ENCODE assay signal across 14 cellular contexts in genomic region chr12:14643247-14643646, GRCh38. TPM values are rescaled to one million over a fixed set of nuclear protein-coding genes. Genes with fewer than 3 reads are reported as not detected.
DNase-seq lines count a peak whose midpoint lies in the region; TF ChIP-seq lines count a peak whose summit lies in the region.
"Had no signal": no experiment of that assay in that cellular context is flagged by ENCODE, and none has a peak within 500 bp of the region (broad histone marks: within the 10 kb centered on the region; RNA-seq: fewer than 3 reads in every experiment).

No MANE protein-coding gene starts in this region.

- no peak overlapping the region for H3K27ac ChIP-seq in ACC112 (ENCODE audit: low read depth, low read length)
- H3K27ac ChIP-seq in CD4-positive, alpha-beta memory T cell (ENCODE audit: low read depth, low read length): no peak overlapping the region
- H3K27ac ChIP-seq in tibial artery: no peak overlapping the region
- H3K27ac ChIP-seq in effector memory CD4-positive, alpha-beta T cell (ENCODE audit: insufficient read depth, low read length, poor library complexity, severe bottlenecking): no peak overlapping the region
- H3K27ac ChIP-seq in esophagus squamous epithelium: no peak overlapping the region
- H3K27ac ChIP-seq: body of pancreas, epithelial cell of prostate had no signal

- H3K79me2 ChIP-seq in ACC112 (ENCODE audit: control insufficient read depth, insufficient read depth, low read length, unreplicated experiment): no peaks in the 10 kb centered on the region

- H3K4me3 ChIP-seq in ACC112 (ENCODE audit: low read depth, low read length) (no peak overlapping the region), tibial artery (no peak overlapping the region), esophagus squamous epithelium (no peak overlapping the region)
- H3K4me3 ChIP-seq in CD4-positive, alpha-beta memory T cell (ENCODE audit: low read length in 2 of 2): no peak overlapping the region
- H3K4me3 ChIP-seq in effector memory CD4-positive, alpha-beta T cell (ENCODE audit: insufficient read depth, low read depth, low read length, poor library complexity, severe bottlenecking): no peak overlapping the region
- H3K4me3 ChIP-seq: body of pancreas had no signal

- H3K9me3 Mint-ChIP-seq in CD4-positive, alpha-beta memory T cell: no peaks in the 10 kb centered on the region
- H3K9me3 Mint-ChIP-seq in HFFc6: no peaks in the 10 kb centered on the region
- H3K9me3 Mint-ChIP-seq: neural crest cell; stimulated activated naive B cell treated with anti-CD40 and anti-IgM and Interleukin-4, amounts not matched to agents 10 μg/mL and 1 μg/mL and 100 μg/mL, for 72 hours had no signal

- TF ChIP-seq CTCF in tibial artery (IDR thresholded peaks at IDR 0.05): no peak
- no peak for TF ChIP-seq CTCF in HFFc6 (IDR thresholded peaks at IDR 0.05)
- no peak for TF ChIP-seq CTCF in esophagus squamous epithelium (IDR thresholded peaks at IDR 0.05)

- peak overlapping the region in 6 of 7 donors; percentile 53 to 86 (median 66) for H3K27ac Mint-ChIP-seq in CD4-positive, alpha-beta memory T cell
- H3K27ac Mint-ChIP-seq in HFFc6: no peak overlapping the region; the same call in 1 of the 2 replicates
- H3K27ac Mint-ChIP-seq: stimulated activated naive B cell treated with anti-CD40 and anti-IgM and Interleukin-4, amounts not matched to agents 10 μg/mL and 1 μg/mL and 100 μg/mL, for 72 hours had no signal

- intact Hi-C loops in CD4-positive, alpha-beta memory T cell (cut with micrococcal nuclease): no loop called here
- intact Hi-C loops in tibial artery (cut with DNase I; ENCODE audit: low total_unique reads): no loop called here
- intact Hi-C loops in esophagus squamous epithelium (cut with DNase I): no loop called here

- no peak for TF ChIP-seq POLR2A in esophagus squamous epithelium (IDR thresholded peaks at IDR 0.05)

- H3K36me3 Mint-ChIP-seq in CD4-positive, alpha-beta memory T cell: no peaks in the 10 kb centered on the region
- H3K36me3 Mint-ChIP-seq in HFFc6 (ENCODE audit: low read depth): no peaks in the 10 kb centered on the region
- H3K36me3 Mint-ChIP-seq: stimulated activated naive B cell treated with anti-CD40 and anti-IgM and Interleukin-4, amounts not matched to agents 10 μg/mL and 1 μg/mL and 100 μg/mL, for 72 hours had no signal

- peak in 4 of 5 donors; percentile 49 to 60 (median 51) for DNase-seq in CD4-positive, alpha-beta memory T cell
- DNase-seq in NAMALWA (ENCODE audit: low spot score): peak; percentile 52
- peak; percentile 59 for DNase-seq in central memory CD4-positive, alpha-beta T cell
- no peak for DNase-seq in tibial artery
- no peak for DNase-seq in HFFc6
- DNase-seq in effector memory CD4-positive, alpha-beta T cell: no peak
- no peak for DNase-seq in esophagus squamous epithelium (lab: John Stamatoyannopoulos, UW)
- DNase-seq: body of pancreas; stimulated activated naive B cell treated with anti-CD40 and anti-IgM and Interleukin-4, amounts not matched to agents 10 μg/mL and 1 μg/mL and 100 μg/mL, for 72 hours had no signal

- peaks cover 0 to 1% of the 10 kb centered on the region in 2 donors for H3K27me3 Mint-ChIP-seq in CD4-positive, alpha-beta memory T cell
- H3K27me3 Mint-ChIP-seq in HFFc6 (ENCODE audit: insufficient read depth): 0 out of 2 replicates have a peak, but pooled peaks cover 3% of the 10 kb centered on the region

- H3K4me1 Mint-ChIP-seq in CD4-positive, alpha-beta memory T cell: peaks cover 20 to 25% (median 22%) of the 10 kb centered on the region in 4 donors
- peaks cover 13% of the 10 kb centered on the region; the same call in 1 of the 2 replicates for H3K4me1 Mint-ChIP-seq in HFFc6 (ENCODE audit: low read depth)
- H3K4me1 Mint-ChIP-seq: neural crest cell had no signal

- H3K4me1 ChIP-seq in ACC112 (ENCODE audit: control insufficient read depth, insufficient read depth, low read length, unreplicated experiment): peaks cover 6% of the 10 kb centered on the region
- peaks cover 23% of the 10 kb centered on the region for H3K4me1 ChIP-seq in CD4-positive, alpha-beta memory T cell (ENCODE audit: insufficient read depth, low read length)
- H3K4me1 ChIP-seq in tibial artery: peaks cover 0 to 18% (median 0%) of the 10 kb centered on the region in 4 donors
- peaks cover 6% of the 10 kb centered on the region for H3K4me1 ChIP-seq in effector memory CD4-positive, alpha-beta T cell (ENCODE audit: control insufficient read depth, insufficient read depth, low read length, poor library complexity, severe bottlenecking)
- H3K4me1 ChIP-seq in esophagus squamous epithelium: no peaks in the 10 kb centered on the region
- H3K4me1 ChIP-seq: body of pancreas had no signal

- WGBS in esophagus squamous epithelium, 2 donors: 42 to 66% methylated on average over 5 of the region's 5 CpGs

- peak overlapping the region; percentile 54 to 82 (median 74) for H3K4me3 Mint-ChIP-seq in CD4-positive, alpha-beta memory T cell
- H3K4me3 Mint-ChIP-seq in HFFc6: no peak overlapping the region; the same call in 1 of the 2 replicates
- H3K4me3 Mint-ChIP-seq: neural crest cell had no signal

- CTCF ChIA-PET in CD4-positive, alpha-beta memory T cell (lab: Charles Lee; ENCODE audit: partially characterized antibody): interaction anchor here (1.1 kb wide), 2 partner anchors 12 to 21 kb away, joined by 3 read pairs; no protein-coding TSS in a partner anchor

- H3K27me3 ChIP-seq in ACC112 (ENCODE audit: insufficient read depth, low read length) (no peaks in the 10 kb centered on the region), tibial artery (no peaks in the 10 kb centered on the region), esophagus squamous epithelium (no peaks in the 10 kb centered on the region)
- no peaks in the 10 kb centered on the region for H3K27me3 ChIP-seq in CD4-positive, alpha-beta memory T cell (ENCODE audit: insufficient read depth, low read length)
- H3K27me3 ChIP-seq in effector memory CD4-positive, alpha-beta T cell (replicated peaks; ENCODE audit: control insufficient read depth, insufficient read depth, low read length, poor library complexity, severe bottlenecking): no peaks in the 10 kb centered on the region
- H3K27me3 ChIP-seq: body of pancreas had no signal

- H3K9me3 ChIP-seq in CD4-positive, alpha-beta memory T cell (ENCODE audit: control insufficient read depth in 1 of 2, low read length in 2 of 2): no peaks in the 10 kb centered on the region
- H3K9me3 ChIP-seq in tibial artery: no peaks in the 10 kb centered on the region
- H3K9me3 ChIP-seq in effector memory CD4-positive, alpha-beta T cell (ENCODE audit: control insufficient read depth, low read length): no peaks in the 10 kb centered on the region
- no peaks in the 10 kb centered on the region for H3K9me3 ChIP-seq in esophagus squamous epithelium
- H3K9me3 ChIP-seq: body of pancreas had no signal

- H3K36me3 ChIP-seq in ACC112 (ENCODE audit: insufficient read depth, low read length) (no peaks in the 10 kb centered on the region), tibial artery (no peaks in the 10 kb centered on the region), esophagus squamous epithelium (no peaks in the 10 kb centered on the region)
- no peaks in the 10 kb centered on the region for H3K36me3 ChIP-seq in CD4-positive, alpha-beta memory T cell (ENCODE audit: insufficient read depth, low read length)
- no peaks in the 10 kb centered on the region for H3K36me3 ChIP-seq in effector memory CD4-positive, alpha-beta T cell (ENCODE audit: control insufficient read depth, insufficient read depth, low read length)

- H2AFZ ChIP-seq in ACC112 (ENCODE audit: low read length, unreplicated experiment): peak overlapping the region; percentile 17

- POLR2A ChIA-PET in CD4-positive, alpha-beta memory T cell (lab: Charles Lee; ENCODE audit: partially characterized antibody): interaction anchor here (1.5 kb wide), 1 partner anchor 127 kb away, joined by 6 read pairs; a partner anchor contains a TSS

RNA-seq across cellular contexts. Expression of gene GUCY2C, which starts 53.2 kb away (rescaled TPM):
- not detected for total RNA-seq in CD4-positive, alpha-beta memory T cell
- polyA plus RNA-seq in CD4-positive, alpha-beta memory T cell: not detected
- total RNA-seq in HFFc6 (2021; fragmentation: NEBNext Ultra II Directional; extraction: Animal tissue kit (Norgen Biotek cat#: 25700)): under 1 TPM in 1 of 6 experiments, not detected in 5; 0.06 TPM
- under 1 TPM in 1 of 4 donors, not detected in 3; 0.19 TPM for total RNA-seq in esophagus squamous epithelium
- total RNA-seq: body of pancreas, MCF 10A, NCI-H460, neural crest cell had no signal

Comparison
In these comparisons a context has a peak if more than half of its experiments do, and no peak if none do; other contexts are left out.
1. DNase-seq: peak in CD4-positive, alpha-beta memory T cell (4 of 5), NAMALWA (single experiment) and central memory CD4-positive, alpha-beta T cell (single experiment); none in tibial artery (0 of 2), HFFc6 (single experiment), effector memory CD4-positive, alpha-beta T cell (0 of 3) and esophagus squamous epithelium (single experiment).